In genomic region chr19:10653732-10654609, GRCh38 we compare ENCODE assay signal across 1 cellular context.
TF ChIP-seq lines count a peak whose summit lies in the region.

TSS of gene ILF3 (plus strand) at chr19:10654346. CDS start at chr19:10670606, 16,260 bp downstream.

TF ChIP-seq in HepG2, 621 proteins besides CTCF, POLR2A, EP300 and RAD21 (continued from another document and continues in another):
- TF ChIP-seq UBTF (CRISPR knock-in tag; IDR thresholded peaks at IDR 0.05) (peak; percentile 54), CREM (IDR thresholded peaks at IDR 0.05) (peak; percentile 97), CREM (CRISPR knock-in tag; IDR thresholded peaks at IDR 0.05) (no peak), SRF (IDR thresholded peaks at IDR 0.05; ENCODE audit: low read depth, low read length) (0 out of 2 replicates have a peak, but pooled peaks have one; percentile 43), SMC3 (IDR thresholded peaks at IDR 0.05; ENCODE audit: low read length) (no peak), PHF8 (CRISPR knock-in tag; IDR thresholded peaks at IDR 0.05) (peak; percentile 77), ZNF547 (CRISPR knock-in tag; IDR thresholded peaks at IDR 0.05) (peak; percentile 35; the same call in 1 of the 2 replicates), ZNF589 (CRISPR knock-in tag; conservative IDR thresholded peaks at IDR 0.05) (peak; percentile 68), ZNF576 (CRISPR knock-in tag; IDR thresholded peaks at IDR 0.05) (peak; percentile 89), NCOA2 (CRISPR knock-in tag; IDR thresholded peaks at IDR 0.05) (peak; percentile 77), NR3C1 (CRISPR knock-in tag; IDR thresholded peaks at IDR 0.05) (no peak), NFKBIZ (CRISPR knock-in tag; IDR thresholded peaks at IDR 0.05) (peak; percentile 63), ZNF34 (CRISPR knock-in tag; IDR thresholded peaks at IDR 0.05; ENCODE audit: borderline replicate concordance) (peak; percentile 72; the same call in 1 of the 2 replicates), ZFP1 (CRISPR knock-in tag; IDR thresholded peaks at IDR 0.05) (0 out of 2 replicates have a peak, but pooled peaks have one; percentile 37), DDIT3 (CRISPR knock-in tag; IDR thresholded peaks at IDR 0.05) (no peak), ZNF136 (CRISPR knock-in tag; IDR thresholded peaks at IDR 0.05; ENCODE audit: low read depth) (peak; percentile 95), ATF2 (CRISPR knock-in tag; IDR thresholded peaks at IDR 0.05) (peak; percentile 80; the same call in 1 of the 2 replicates), ZNF274 (CRISPR knock-in tag; IDR thresholded peaks at IDR 0.05) (peak; percentile 64), ZMAT5 (CRISPR knock-in tag; IDR thresholded peaks at IDR 0.05; ENCODE audit: borderline replicate concordance, low read depth) (no peak), HOXA3 (CRISPR knock-in tag; IDR thresholded peaks at IDR 0.05) (peak; percentile 99), BRD4 (CRISPR knock-in tag; IDR thresholded peaks at IDR 0.05) (0 out of 2 replicates have a peak, but pooled peaks have one; percentile 82), ZNF768 (CRISPR knock-in tag; IDR thresholded peaks at IDR 0.05) (peak; percentile 54; the same call in 1 of the 2 replicates), ZBTB14 (CRISPR knock-in tag; IDR thresholded peaks at IDR 0.05) (peak; percentile 80), IRF2 (CRISPR knock-in tag; IDR thresholded peaks at IDR 0.05) (peak; percentile 98), ZNF737 (CRISPR knock-in tag; IDR thresholded peaks at IDR 0.05; ENCODE audit: borderline replicate concordance) (no peak), ZNF329 (CRISPR knock-in tag; IDR thresholded peaks at IDR 0.05; ENCODE audit: low read depth) (no peak; the same call in 1 of the 2 replicates), MAZ (IDR thresholded peaks at IDR 0.05; ENCODE audit: borderline replicate concordance, low read depth, low read length) (peak; percentile 81; the same call in 1 of the 2 replicates), MAZ (CRISPR knock-in tag; IDR thresholded peaks at IDR 0.05; ENCODE audit: low read depth) (peak; percentile 84), BCL6 (CRISPR knock-in tag; IDR thresholded peaks at IDR 0.05) (peak; percentile 19; the same call in 1 of the 2 replicates)
- TF ChIP-seq, protein P1, sequence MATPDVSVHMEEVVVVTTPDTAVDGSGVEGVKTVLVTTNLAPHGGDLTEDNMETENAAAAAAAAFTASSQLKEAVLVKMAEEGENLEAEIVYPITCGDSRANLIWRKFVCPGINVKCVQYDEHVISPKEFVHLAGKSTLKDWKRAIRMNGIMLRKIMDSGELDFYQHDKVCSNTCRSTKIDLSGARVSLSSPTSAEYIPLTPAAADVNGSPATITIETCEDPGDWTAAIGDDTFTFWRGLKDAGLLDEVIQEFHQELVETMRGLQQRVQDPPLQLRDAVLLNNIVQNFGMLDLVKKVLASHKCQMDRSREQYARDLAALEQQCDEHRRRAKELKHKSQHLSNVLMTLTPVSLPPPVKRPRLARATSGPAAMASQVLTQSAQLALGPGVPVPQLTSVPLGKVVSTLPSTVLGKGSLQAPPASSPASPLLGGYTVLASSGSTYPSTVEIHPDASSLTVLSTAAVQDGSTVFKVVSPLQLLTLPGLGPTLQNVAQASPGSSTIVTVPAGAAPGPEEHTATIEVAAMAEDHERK (CRISPR knock-in tag; IDR thresholded peaks at IDR 0.05; ENCODE audit: low read depth), result peak; percentile 98
- TF ChIP-seq, protein P2, sequence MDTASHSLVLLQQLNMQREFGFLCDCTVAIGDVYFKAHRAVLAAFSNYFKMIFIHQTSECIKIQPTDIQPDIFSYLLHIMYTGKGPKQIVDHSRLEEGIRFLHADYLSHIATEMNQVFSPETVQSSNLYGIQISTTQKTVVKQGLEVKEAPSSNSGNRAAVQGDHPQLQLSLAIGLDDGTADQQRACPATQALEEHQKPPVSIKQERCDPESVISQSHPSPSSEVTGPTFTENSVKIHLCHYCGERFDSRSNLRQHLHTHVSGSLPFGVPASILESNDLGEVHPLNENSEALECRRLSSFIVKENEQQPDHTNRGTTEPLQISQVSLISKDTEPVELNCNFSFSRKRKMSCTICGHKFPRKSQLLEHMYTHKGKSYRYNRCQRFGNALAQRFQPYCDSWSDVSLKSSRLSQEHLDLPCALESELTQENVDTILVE (CRISPR knock-in tag; IDR thresholded peaks at IDR 0.05), result peak; percentile 97
- TF ChIP-seq, protein P3, sequence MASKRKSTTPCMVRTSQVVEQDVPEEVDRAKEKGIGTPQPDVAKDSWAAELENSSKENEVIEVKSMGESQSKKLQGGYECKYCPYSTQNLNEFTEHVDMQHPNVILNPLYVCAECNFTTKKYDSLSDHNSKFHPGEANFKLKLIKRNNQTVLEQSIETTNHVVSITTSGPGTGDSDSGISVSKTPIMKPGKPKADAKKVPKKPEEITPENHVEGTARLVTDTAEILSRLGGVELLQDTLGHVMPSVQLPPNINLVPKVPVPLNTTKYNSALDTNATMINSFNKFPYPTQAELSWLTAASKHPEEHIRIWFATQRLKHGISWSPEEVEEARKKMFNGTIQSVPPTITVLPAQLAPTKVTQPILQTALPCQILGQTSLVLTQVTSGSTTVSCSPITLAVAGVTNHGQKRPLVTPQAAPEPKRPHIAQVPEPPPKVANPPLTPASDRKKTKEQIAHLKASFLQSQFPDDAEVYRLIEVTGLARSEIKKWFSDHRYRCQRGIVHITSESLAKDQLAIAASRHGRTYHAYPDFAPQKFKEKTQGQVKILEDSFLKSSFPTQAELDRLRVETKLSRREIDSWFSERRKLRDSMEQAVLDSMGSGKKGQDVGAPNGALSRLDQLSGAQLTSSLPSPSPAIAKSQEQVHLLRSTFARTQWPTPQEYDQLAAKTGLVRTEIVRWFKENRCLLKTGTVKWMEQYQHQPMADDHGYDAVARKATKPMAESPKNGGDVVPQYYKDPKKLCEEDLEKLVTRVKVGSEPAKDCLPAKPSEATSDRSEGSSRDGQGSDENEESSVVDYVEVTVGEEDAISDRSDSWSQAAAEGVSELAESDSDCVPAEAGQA (IDR thresholded peaks at IDR 0.05; ENCODE audit: low read depth), result peak; percentile 93
- TF ChIP-seq, protein P3 (CRISPR knock-in tag; IDR thresholded peaks at IDR 0.05; ENCODE audit: borderline replicate concordance), result no peak
- TF ChIP-seq, protein P4, sequence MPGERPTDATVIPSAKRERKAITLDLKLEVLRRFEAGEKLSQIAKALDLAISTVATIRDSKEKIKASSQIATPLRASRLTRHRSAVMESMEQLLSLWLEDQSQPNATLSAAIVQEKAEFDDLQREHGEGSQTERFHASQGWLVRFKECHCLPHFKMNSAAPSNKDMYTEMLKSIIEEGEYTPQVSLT (CRISPR knock-in tag; IDR thresholded peaks at IDR 0.05; ENCODE audit: borderline replicate concordance, low read depth), result peak; percentile 33; the same call in 1 of the 2 replicates
- TF ChIP-seq, protein P5, sequence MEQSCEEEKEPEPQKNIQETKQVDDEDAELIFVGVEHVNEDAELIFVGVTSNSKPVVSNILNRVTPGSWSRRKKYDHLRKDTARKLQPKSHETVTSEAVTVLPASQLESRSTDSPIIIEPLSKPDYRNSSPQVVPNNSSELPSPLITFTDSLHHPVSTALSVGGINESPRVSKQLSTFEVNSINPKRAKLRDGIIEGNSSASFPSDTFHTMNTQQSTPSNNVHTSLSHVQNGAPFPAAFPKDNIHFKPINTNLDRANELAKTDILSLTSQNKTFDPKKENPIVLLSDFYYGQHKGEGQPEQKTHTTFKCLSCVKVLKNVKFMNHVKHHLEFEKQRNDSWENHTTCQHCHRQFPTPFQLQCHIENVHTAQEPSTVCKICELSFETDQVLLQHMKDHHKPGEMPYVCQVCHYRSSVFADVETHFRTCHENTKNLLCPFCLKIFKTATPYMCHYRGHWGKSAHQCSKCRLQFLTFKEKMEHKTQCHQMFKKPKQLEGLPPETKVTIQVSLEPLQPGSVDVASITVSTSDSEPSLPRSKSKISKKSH (CRISPR knock-in tag; IDR thresholded peaks at IDR 0.05; ENCODE audit: borderline replicate concordance), result no peak
